ENCODE assay signal across 8 cellular contexts in the genomic region with DNA sequence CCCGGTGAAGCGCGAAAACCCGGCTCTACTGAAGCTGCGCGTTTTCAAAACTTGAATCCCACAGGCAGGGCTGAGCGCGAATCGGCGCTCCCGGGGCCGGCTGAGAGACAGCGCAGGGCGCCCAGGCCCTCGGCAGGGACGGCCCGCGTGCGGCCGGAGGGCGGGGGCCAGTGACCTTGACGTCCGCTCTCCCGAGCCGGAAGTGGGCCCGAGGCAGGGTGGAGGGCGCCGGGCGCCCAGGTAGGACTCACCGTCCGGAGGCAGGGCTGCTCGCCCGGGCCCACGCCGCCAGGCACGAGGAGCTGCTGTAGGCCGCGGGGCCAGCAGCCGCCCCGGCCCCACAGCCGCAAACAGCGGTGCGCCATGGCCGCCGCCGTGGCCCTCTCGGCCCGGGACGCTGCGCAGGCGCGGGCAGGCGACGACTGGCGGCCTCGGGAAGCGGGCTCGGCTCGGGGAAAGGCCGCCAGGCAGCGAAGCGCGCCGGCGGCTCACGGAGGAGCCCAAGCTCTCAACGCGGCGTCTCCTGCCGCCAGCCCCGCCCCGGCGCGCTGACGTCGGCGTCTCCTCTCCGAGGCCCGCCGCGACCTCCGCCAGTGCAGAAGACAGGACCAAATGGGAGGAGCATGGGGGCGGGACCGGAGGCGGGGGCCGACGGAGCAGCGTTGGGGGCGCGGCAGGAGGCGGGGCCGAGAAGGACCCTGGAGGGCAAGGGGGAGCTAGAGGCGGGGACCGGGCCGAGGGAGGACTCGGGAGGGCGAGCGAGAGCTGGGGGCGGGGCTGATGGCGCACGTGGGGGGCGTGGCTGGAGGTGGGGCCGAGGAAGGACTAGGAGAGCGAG. TPM values are rescaled to one million over a fixed set of nuclear protein-coding genes. Genes with fewer than 3 reads are reported as not detected.
DNase-seq lines count a peak whose midpoint lies in the region; ATAC-seq, FAIRE-seq and TF ChIP-seq lines count a peak whose summit lies in the region.

TSS of gene AFG3L2 (minus strand) at position 510 of the 838 bp plus-strand sequence. CDS start at position 365, 145 bp downstream.

- peak; percentile 85 for ATAC-seq in HG03175 (IDR thresholded peaks at IDR 0.05; ENCODE audit: unreplicated experiment)

- no peaks in the 10 kb centered on the region for H4K20me1 ChIP-seq in mammary epithelial cell (ENCODE audit: insufficient read depth, low read length)

- H3K9me3 ChIP-seq in mammary epithelial cell (replicated peaks; ENCODE audit: insufficient read depth, low read length) (no peaks in the 10 kb centered on the region), iPS-20b (ENCODE audit: insufficient read depth, low read depth, low read length) (no peaks in the 10 kb centered on the region), small intestine (ENCODE audit: control insufficient read depth, low read depth) (no peaks in the 10 kb centered on the region)

- H3K27ac ChIP-seq in mammary epithelial cell (ENCODE audit: insufficient read depth, low read depth, low read length) (peak within 1 kb of the TSS; percentile 93), iPS-20b (ENCODE audit: low read length) (peak within 1 kb of the TSS; percentile 91), small intestine (ENCODE audit: low read depth in 1 of 2, low read length in 1 of 2) (peak within 1 kb of the TSS; percentile 100)

- DNase-seq in AG08395 (ENCODE audit: low spot score) = peak; percentile 99
- peak; percentile 97 for DNase-seq in NCI-H2227 treated with DMSO at 0.1 percent for 48 hours (lab: John Stamatoyannopoulos, UW)
- DNase-seq in mammary epithelial cell = peak; percentile 99
- DNase-seq in small intestine = peak; percentile 99

- H3K4me1 ChIP-seq in mammary epithelial cell (ENCODE audit: insufficient read depth, low read length) (peaks cover 11% of the 10 kb centered on the region), iPS-20b (ENCODE audit: insufficient read depth, low read length) (peaks cover 9% of the 10 kb centered on the region; the same call in 1 of the 2 replicates), small intestine (ENCODE audit: control insufficient read depth in 2 of 2, insufficient read depth in 1 of 2, low read depth in 1 of 2, low read length in 1 of 2) (peaks cover 0 to 24% of the 10 kb centered on the region in 2 donors)

- H3K9ac ChIP-seq in mammary epithelial cell (ENCODE audit: insufficient read depth, low read length) = peak within 1 kb of the TSS; percentile 93
- H3K9ac ChIP-seq in iPS-20b (ENCODE audit: low read depth, low read length) = peak within 1 kb of the TSS; percentile 94

- TF ChIP-seq CTCF in WI38 (IDR thresholded peaks at IDR 0.05; ENCODE audit: low read depth, low read length) (no peak), mammary epithelial cell (conservative IDR thresholded peaks at IDR 0.05 in 1 of 2, IDR thresholded peaks at IDR 0.05 in 1 of 2; ENCODE audit: extremely low read depth in 1 of 2, insufficient read depth in 1 of 2, low read depth in 1 of 2, low read length in 2 of 2) (no peak)

- intact Hi-C loops in mammary epithelial cell (cut with micrococcal nuclease) = loop anchor here (2.0 to 5.0 kb wide), 3 partner anchors 26 to 570 kb away; partner anchors contain the start of genes SEH1L and SPIRE1

- H3K27me3 ChIP-seq in mammary epithelial cell (ENCODE audit: insufficient read depth, low read length) (no peaks in the 10 kb centered on the region), iPS-20b (ENCODE audit: insufficient read depth, low read length) (no peaks in the 10 kb centered on the region), small intestine (ENCODE audit: control insufficient read depth in 2 of 2, insufficient read depth in 2 of 2, low read length in 2 of 2) (no peaks in the 10 kb centered on the region)

- FAIRE-seq in small intestine (lab: Jason Lieb, UNC) = no peak

- TF ChIP-seq POLR2A in GM18951 (IDR thresholded peaks at IDR 0.05; ENCODE audit: extremely low read depth, insufficient read depth, insufficient read length) = peak; percentile 98

- H2AFZ ChIP-seq in mammary epithelial cell (ENCODE audit: low read depth, low read length) = peak within 1 kb of the TSS; percentile 89

- H3K36me3 ChIP-seq in mammary epithelial cell (ENCODE audit: insufficient read depth, low read length) (peaks cover 4% of the 10 kb centered on the region), iPS-20b (ENCODE audit: insufficient read depth, low read depth, low read length) (peaks cover 9% of the 10 kb centered on the region; the same call in 1 of the 2 replicates), small intestine (ENCODE audit: control insufficient read depth in 2 of 2, insufficient read depth in 2 of 2, low read length in 2 of 2) (no peaks in the 10 kb centered on the region)

- H3K4me3 ChIP-seq in WI38 (ENCODE audit: low read depth, low read length) = peak within 1 kb of the TSS; percentile 81
- H3K4me3 ChIP-seq in mammary epithelial cell (replicated peaks in 1 of 3; ENCODE audit: insufficient read depth in 1 of 3, low read depth in 2 of 3, low read length in 3 of 3) = peak within 1 kb of the TSS; percentile 90 to 95 (median 90)
- peak within 1 kb of the TSS; percentile 96 for H3K4me3 ChIP-seq in iPS-20b (ENCODE audit: low read length)
- H3K4me3 ChIP-seq in small intestine (ENCODE audit: low read depth in 1 of 2, low read length in 2 of 2) = peak within 1 kb of the TSS; percentile 74 to 91

- H3K79me2 ChIP-seq in mammary epithelial cell (ENCODE audit: insufficient read depth, low read length) = peaks cover 49% of the 10 kb centered on the region

- H3K4me2 ChIP-seq in mammary epithelial cell (ENCODE audit: insufficient read depth, low read depth, low read length) = peak within 1 kb of the TSS; percentile 99

- no TSS peak for BruUV-seq in mammary epithelial cell (replicated peaks; lab: Mats Ljungman, UMichigan)

- WGBS in mammary epithelial cell (ENCODE audit: low coverage, missing lambda C conversion rate) = 1% methylated on average over 28 of the region's 104 CpGs
- 0 to 1% (median 0%) methylated on average over 77 to 104 of the region's 104 CpGs for WGBS in small intestine, 3 donors

- CTCF ChIA-PET in mammary epithelial cell (lab: Charles Lee; ENCODE audit: low non-redundant PET) = no interaction called here

- dilution Hi-C loops in mammary epithelial cell (cut with HindIII; ENCODE audit: low sequenced_read_pairs) = no loop called here

- in situ Hi-C loops in GM18951 (cut with MboI; ENCODE audit: low sequenced_read_pairs, unreplicated experiment) (loop anchor here (25.0 kb wide), 1 partner anchor 560 kb away; the partner anchor contains the start of gene SEH1L), mammary epithelial cell (cut with MboI; ENCODE audit: low sequenced_read_pairs in 2 of 2) (loop anchor here (25.0 kb wide), 1 partner anchor 560 kb away; the partner anchor contains the start of gene SEH1L (in 2 of the 2))

RNA-seq across cellular contexts. Expression of gene AFG3L2, which starts in this region (rescaled TPM):
- 10 to 100 TPM; 50.5 to 55.8 TPM for total RNA-seq in mammary epithelial cell
- polyA plus RNA-seq in mammary epithelial cell = 34.8 TPM
- polyA minus RNA-seq in mammary epithelial cell = 47.1 TPM
- 10 to 100 TPM; 67.2 to 89.9 (median 83.8) TPM for polyA plus RNA-seq in small intestine

Comparison
In these comparisons a context has a peak if more than half of its experiments do, and no peak if none do; other contexts are left out.
1. Peak in every context shown above with its lines: DNase-seq, ATAC-seq, H3K4me3 ChIP-seq and H3K27ac ChIP-seq.